ENCODE assay signal across 11 cellular contexts in genomic region chr3:66115858-66116654, GRCh38.
DNase-seq lines count a peak whose midpoint lies in the region; ATAC-seq and TF ChIP-seq lines count a peak whose summit lies in the region.
"Had no signal": no experiment of that assay in that cellular context is flagged by ENCODE, and none has a peak within 500 bp of the region (broad histone marks: within the 10 kb centered on the region; RNA-seq: fewer than 3 reads in every experiment).

No MANE protein-coding gene starts in this region.

- peak overlapping the region; percentile 68 to 83 for H3K27ac ChIP-seq in lung (ENCODE audit: low read depth in 1 of 2, low read length in 1 of 2)
- H3K27ac ChIP-seq: 22Rv1 had no signal

- H3K9me3 ChIP-seq in lung (ENCODE audit: control insufficient read depth in 2 of 2, insufficient read depth in 1 of 2, low read length in 1 of 2) = no peaks in the 10 kb centered on the region
- no peaks in the 10 kb centered on the region for H3K9me3 ChIP-seq in T-helper 17 cell (ENCODE audit: control insufficient read depth, low read length, poor library complexity, severe bottlenecking)

- H3K4me3 Mint-ChIP-seq in T-helper 17 cell = no peak overlapping the region
- H3K4me3 Mint-ChIP-seq: naive B cell had no signal

- H3K27ac Mint-ChIP-seq in T-helper 17 cell = no peak overlapping the region
- H3K27ac Mint-ChIP-seq: naive B cell had no signal

- peaks cover 48% of the 10 kb centered on the region for H3K27me3 Mint-ChIP-seq in T-helper 17 cell

- DNase-seq in DMS 273 (lab: John Stamatoyannopoulos, UW; ENCODE audit: unreplicated experiment) (peak; percentile 44), DMS 273 treated with DMSO at 0.1 percent for 48 hours (lab: John Stamatoyannopoulos, UW) (no peak), epidermal melanocyte (ENCODE audit: insufficient read length, low spot score) (peak; percentile 69), lung (ENCODE audit: low spot score) (peak; percentile 36), T-helper 17 cell (no peak), AML-193 (lab: John Stamatoyannopoulos, UW) (no peak)
- no peak for DNase-seq in activated CD4-positive, alpha-beta T cell treated with anti-CD3 and anti-CD28 coated beads, Interleukin-2, amount 50 U/mL, for 48 hours
- DNase-seq: naive B cell, NCI-H2171 treated with DMSO at 0.1 percent for 48 hours had no signal

- 61 to 70% methylated on average over 6 of the region's 6 CpGs for WGBS in lung, 2 donors

- peaks cover 2% of the 10 kb centered on the region for H3K36me3 Mint-ChIP-seq in T-helper 17 cell (ENCODE audit: low read depth)
- H3K36me3 Mint-ChIP-seq: naive B cell had no signal

- no peaks in the 10 kb centered on the region for H3K4me1 Mint-ChIP-seq in T-helper 17 cell
- H3K4me1 Mint-ChIP-seq: naive B cell had no signal

- peak; percentile 72 for ATAC-seq in lung (ENCODE audit: insufficient read depth, low FRiP score)
- no peak for ATAC-seq in T-helper 17 cell
- no peak for ATAC-seq in GM21367 (IDR thresholded peaks at IDR 0.05; ENCODE audit: unreplicated experiment)

- no peak for TF ChIP-seq CTCF in lung (IDR thresholded peaks at IDR 0.05; ENCODE audit: control extremely low read depth, extremely low read depth)

- no peaks in the 10 kb centered on the region for H3K27me3 ChIP-seq in lung (ENCODE audit: control insufficient read depth, insufficient read depth)

- no peaks in the 10 kb centered on the region for H3K36me3 ChIP-seq in lung (ENCODE audit: control insufficient read depth in 2 of 2, insufficient read depth in 2 of 2, low read length in 2 of 2)

- no peak overlapping the region for H3K4me3 ChIP-seq in lung

- H3K4me1 ChIP-seq in lung (ENCODE audit: control insufficient read depth in 2 of 2, insufficient read depth in 2 of 2, low read length in 2 of 2) = peaks cover 0 to 6% of the 10 kb centered on the region in 2 donors

Comparison
In these comparisons a context has a peak if more than half of its experiments do, and no peak if none do; other contexts are left out.
1. DNase-seq: peak in DMS 273 (single experiment), epidermal melanocyte (single experiment) and lung (single experiment); none in DMS 273 treated with DMSO at 0.1 percent for 48 hours (single experiment), T-helper 17 cell (0 of 3), AML-193 (0 of 2) and activated CD4-positive, alpha-beta T cell treated with anti-CD3 and anti-CD28 coated beads, Interleukin-2, amount 50 U/mL, for 48 hours (0 of 2).